Comparison of ENCODE assay signal across 1 cellular context in genomic region chr2:9167718-9168657, GRCh38.
A peak's percentile ranks its signal among the peaks of the same experiment; 100 is the strongest.
TF ChIP-seq lines count a peak whose summit lies in the region.

No MANE protein-coding gene starts in this region.

TF ChIP-seq in HepG2, 621 proteins besides CTCF, POLR2A, EP300 and RAD21 (continued from another document and continues in another):
- TF ChIP-seq ZNF142 (CRISPR knock-in tag; IDR thresholded peaks at IDR 0.05) (peak; percentile 57; the same call in 1 of the 2 replicates), ZBTB38 (CRISPR knock-in tag; IDR thresholded peaks at IDR 0.05) (peak; percentile 58; the same call in 1 of the 2 replicates), THAP9 (CRISPR knock-in tag; IDR thresholded peaks at IDR 0.05; ENCODE audit: borderline replicate concordance) (no peak), KDM4B (CRISPR knock-in tag; IDR thresholded peaks at IDR 0.05) (0 out of 2 replicates have a peak, but pooled peaks have one; percentile 15), LRRFIP1 (CRISPR knock-in tag; conservative IDR thresholded peaks at IDR 0.05) (no peak), HBP1 (CRISPR knock-in tag; IDR thresholded peaks at IDR 0.05; ENCODE audit: low read depth) (peak; percentile 94), GLI4 (CRISPR knock-in tag; IDR thresholded peaks at IDR 0.05; ENCODE audit: borderline replicate concordance) (no peak), MEIS2 (CRISPR knock-in tag; IDR thresholded peaks at IDR 0.05) (peak; percentile 94), RARA (CRISPR knock-in tag; IDR thresholded peaks at IDR 0.05) (peak; percentile 92), THRA (CRISPR knock-in tag; IDR thresholded peaks at IDR 0.05; ENCODE audit: borderline replicate concordance) (peak; percentile 90), ZSCAN9 (CRISPR knock-in tag; IDR thresholded peaks at IDR 0.05; ENCODE audit: borderline replicate concordance) (peak; percentile 95), SUZ12 (IDR thresholded peaks at IDR 0.05; ENCODE audit: low read depth, low read length) (no peak), ZZZ3 (CRISPR knock-in tag; IDR thresholded peaks at IDR 0.05; ENCODE audit: borderline replicate concordance) (no peak), FOXC1 (CRISPR knock-in tag; IDR thresholded peaks at IDR 0.05; ENCODE audit: borderline replicate concordance) (no peak), KLF16 (CRISPR knock-in tag; IDR thresholded peaks at IDR 0.05) (peak in 1 of 2 experiments; percentile 41; a peak in 1 of 4 replicates), ELF1 (CRISPR knock-in tag; IDR thresholded peaks at IDR 0.05) (peak; percentile 46; the same call in 1 of the 2 replicates), FOXO1 (CRISPR knock-in tag; IDR thresholded peaks at IDR 0.05) (peak; percentile 88), GATAD2A (CRISPR knock-in tag; IDR thresholded peaks at IDR 0.05) (peak; percentile 86), RELA (CRISPR knock-in tag; IDR thresholded peaks at IDR 0.05) (no peak), SNAPC2 (CRISPR knock-in tag; IDR thresholded peaks at IDR 0.05) (peak; percentile 63; the same call in 1 of the 2 replicates), CBFB (CRISPR knock-in tag; IDR thresholded peaks at IDR 0.05) (peak; percentile 72), ZNF687 (CRISPR knock-in tag; IDR thresholded peaks at IDR 0.05) (peak; percentile 50), NR2F1 (CRISPR knock-in tag; IDR thresholded peaks at IDR 0.05) (peak; percentile 43 to 71; a peak in 2 of 4 replicates)
- TF ChIP-seq, protein P1, sequence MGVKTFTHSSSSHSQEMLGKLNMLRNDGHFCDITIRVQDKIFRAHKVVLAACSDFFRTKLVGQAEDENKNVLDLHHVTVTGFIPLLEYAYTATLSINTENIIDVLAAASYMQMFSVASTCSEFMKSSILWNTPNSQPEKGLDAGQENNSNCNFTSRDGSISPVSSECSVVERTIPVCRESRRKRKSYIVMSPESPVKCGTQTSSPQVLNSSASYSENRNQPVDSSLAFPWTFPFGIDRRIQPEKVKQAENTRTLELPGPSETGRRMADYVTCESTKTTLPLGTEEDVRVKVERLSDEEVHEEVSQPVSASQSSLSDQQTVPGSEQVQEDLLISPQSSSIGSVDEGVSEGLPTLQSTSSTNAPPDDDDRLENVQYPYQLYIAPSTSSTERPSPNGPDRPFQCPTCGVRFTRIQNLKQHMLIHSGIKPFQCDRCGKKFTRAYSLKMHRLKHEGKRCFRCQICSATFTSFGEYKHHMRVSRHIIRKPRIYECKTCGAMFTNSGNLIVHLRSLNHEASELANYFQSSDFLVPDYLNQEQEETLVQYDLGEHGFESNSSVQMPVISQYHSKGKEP (CRISPR knock-in tag; IDR thresholded peaks at IDR 0.05): no peak
- TF ChIP-seq, protein P2, sequence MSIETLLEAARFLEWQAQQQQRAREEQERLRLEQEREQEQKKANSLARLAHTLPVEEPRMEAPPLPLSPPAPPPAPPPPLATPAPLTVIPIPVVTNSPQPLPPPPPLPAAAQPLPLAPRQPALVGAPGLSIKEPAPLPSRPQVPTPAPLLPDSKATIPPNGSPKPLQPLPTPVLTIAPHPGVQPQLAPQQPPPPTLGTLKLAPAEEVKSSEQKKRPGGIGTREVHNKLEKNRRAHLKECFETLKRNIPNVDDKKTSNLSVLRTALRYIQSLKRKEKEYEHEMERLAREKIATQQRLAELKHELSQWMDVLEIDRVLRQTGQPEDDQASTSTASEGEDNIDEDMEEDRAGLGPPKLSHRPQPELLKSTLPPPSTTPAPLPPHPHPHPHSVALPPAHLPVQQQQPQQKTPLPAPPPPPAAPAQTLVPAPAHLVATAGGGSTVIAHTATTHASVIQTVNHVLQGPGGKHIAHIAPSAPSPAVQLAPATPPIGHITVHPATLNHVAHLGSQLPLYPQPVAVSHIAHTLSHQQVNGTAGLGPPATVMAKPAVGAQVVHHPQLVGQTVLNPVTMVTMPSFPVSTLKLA (IDR thresholded peaks at IDR 0.05): peak; percentile 18; the same call in 1 of the 2 replicates
- TF ChIP-seq, protein P3, sequence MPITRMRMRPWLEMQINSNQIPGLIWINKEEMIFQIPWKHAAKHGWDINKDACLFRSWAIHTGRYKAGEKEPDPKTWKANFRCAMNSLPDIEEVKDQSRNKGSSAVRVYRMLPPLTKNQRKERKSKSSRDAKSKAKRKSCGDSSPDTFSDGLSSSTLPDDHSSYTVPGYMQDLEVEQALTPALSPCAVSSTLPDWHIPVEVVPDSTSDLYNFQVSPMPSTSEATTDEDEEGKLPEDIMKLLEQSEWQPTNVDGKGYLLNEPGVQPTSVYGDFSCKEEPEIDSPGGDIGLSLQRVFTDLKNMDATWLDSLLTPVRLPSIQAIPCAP (CRISPR knock-in tag; IDR thresholded peaks at IDR 0.05; ENCODE audit: low read depth): no peak
- TF ChIP-seq, protein P4, sequence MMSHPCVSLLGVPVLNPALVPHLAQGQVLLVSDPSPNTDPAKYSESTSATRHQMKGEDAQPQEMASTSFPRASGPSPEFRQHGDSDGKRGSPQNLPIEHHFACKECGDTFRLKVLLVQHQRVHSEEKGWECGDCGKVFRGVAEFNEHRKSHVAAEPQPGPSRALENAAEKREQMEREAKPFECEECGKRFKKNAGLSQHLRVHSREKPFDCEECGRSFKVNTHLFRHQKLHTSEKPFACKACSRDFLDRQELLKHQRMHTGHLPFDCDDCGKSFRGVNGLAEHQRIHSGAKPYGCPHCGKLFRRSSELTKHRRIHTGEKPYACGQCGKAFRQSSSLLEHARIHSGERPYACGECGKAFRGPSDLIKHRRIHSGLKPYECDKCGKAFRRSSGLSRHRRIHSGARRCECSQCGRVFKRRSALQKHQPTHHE (CRISPR knock-in tag; IDR thresholded peaks at IDR 0.05; ENCODE audit: borderline replicate concordance): peak; percentile 44; the same call in 1 of the 2 replicates
